20 cellular contexts compared by ENCODE assay signal in the genomic region with DNA sequence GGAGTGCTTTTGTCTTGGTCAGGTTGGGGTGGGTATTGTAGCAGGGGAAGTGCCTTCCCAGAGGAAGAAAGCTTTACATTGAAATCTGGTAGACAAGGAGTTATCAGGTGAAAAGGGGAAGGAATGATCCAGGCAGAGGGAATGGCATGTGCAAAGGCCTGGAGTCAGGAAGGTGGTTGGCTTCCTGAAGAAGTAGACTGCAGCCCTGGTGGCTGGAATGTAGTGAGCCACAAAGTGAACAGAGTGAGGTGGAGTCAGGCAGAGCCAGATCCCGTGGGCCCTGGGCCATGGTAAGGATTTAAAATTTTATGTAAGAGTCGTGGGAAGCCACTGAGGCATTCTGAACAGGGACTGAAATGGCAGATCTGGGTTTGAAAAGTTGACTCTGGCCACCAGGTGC. TPM values are rescaled to one million over a fixed set of nuclear protein-coding genes. Genes with fewer than 3 reads are reported as not detected.
DNase-seq lines count a peak whose midpoint lies in the region; ATAC-seq and TF ChIP-seq lines count a peak whose summit lies in the region.
"Had no signal": no experiment of that assay in that cellular context is flagged by ENCODE, and none has a peak within 500 bp of the region (broad histone marks: within the 10 kb centered on the region; RNA-seq: fewer than 3 reads in every experiment).

No MANE protein-coding gene starts in this region.

- H3F3A ChIP-seq in smooth muscle cell (ENCODE audit: low read depth) (no peaks in the 10 kb centered on the region), MM.1S (ENCODE audit: insufficient read depth, low read length) (no peaks in the 10 kb centered on the region)

- H2AFZ ChIP-seq in smooth muscle cell (ENCODE audit: low read depth): no peak overlapping the region
- no peak overlapping the region for H2AFZ ChIP-seq in MM.1S (ENCODE audit: low read length)

- TF ChIP-seq CTCF in cardiac muscle cell (IDR thresholded peaks at IDR 0.05; ENCODE audit: low read depth, low read length) (peak; percentile 20), fibroblast of villous mesenchyme (IDR thresholded peaks at IDR 0.05; ENCODE audit: insufficient read depth, low read depth, low read length) (peak; percentile 34), smooth muscle cell (IDR thresholded peaks at IDR 0.05; ENCODE audit: borderline replicate concordance, insufficient read depth, poor library complexity, severe bottlenecking) (peak; percentile 21), MM.1S (IDR thresholded peaks at IDR 0.05; ENCODE audit: low read length) (no peak), A673 (conservative IDR thresholded peaks at IDR 0.05; ENCODE audit: low read depth, low read length) (no peak)

- no peaks in the 10 kb centered on the region for H3K79me2 ChIP-seq in smooth muscle cell (ENCODE audit: low read depth)
- H3K79me2 ChIP-seq in MM.1S (ENCODE audit: low read length): no peaks in the 10 kb centered on the region

- H3K4me2 ChIP-seq in smooth muscle cell: no peak overlapping the region
- no peak overlapping the region for H3K4me2 ChIP-seq in MM.1S (ENCODE audit: low read depth, low read length)
- H3K4me2 ChIP-seq: KMS-11 had no signal

- no peaks in the 10 kb centered on the region for H4K20me1 ChIP-seq in smooth muscle cell (ENCODE audit: low read depth)
- no peaks in the 10 kb centered on the region for H4K20me1 ChIP-seq in MM.1S (ENCODE audit: insufficient read depth, low read length)

- 82% methylated on average over 2 of the region's 2 CpGs for WGBS in smooth muscle cell (ENCODE audit: low lambda C conversion rate)

- no peaks in the 10 kb centered on the region for H3K9me3 Mint-ChIP-seq in activated T-helper 17 cell treated with anti-CD3 and anti-CD28 coated beads, Interleukin-2, amount 50 U/mL, for 72 hours
- H3K9me3 Mint-ChIP-seq: activated naive CD4-positive, alpha-beta T cell treated with anti-CD3 and anti-CD28 coated beads, Interleukin-2, amount 10 ng/mL, durations not matched to agents 7 days and 5 days; brain had no signal

- no peak overlapping the region for H3K9ac ChIP-seq in smooth muscle cell (ENCODE audit: low read depth)
- no peak overlapping the region for H3K9ac ChIP-seq in MM.1S (ENCODE audit: low read length)
- H3K9ac ChIP-seq: KMS-11 had no signal

- CTCF ChIA-PET in A673 (lab: Charles Lee): no interaction called here

- H3K9me3 ChIP-seq in cardiac muscle cell (ENCODE audit: low read depth) (no peaks in the 10 kb centered on the region), smooth muscle cell (replicated peaks; ENCODE audit: low read depth) (no peaks in the 10 kb centered on the region), MM.1S (replicated peaks; ENCODE audit: insufficient read depth, low read length) (no peaks in the 10 kb centered on the region), A673 (ENCODE audit: low read depth, low read length, poor library complexity, severe bottlenecking) (no peaks in the 10 kb centered on the region)
- H3K9me3 ChIP-seq: Caco-2, tibial artery had no signal

- BruUV-seq in A673 (replicated peaks; lab: Mats Ljungman, UMichigan): no TSS peak

- no peak overlapping the region for H3K4me3 ChIP-seq in cardiac muscle cell
- H3K4me3 ChIP-seq in fibroblast of villous mesenchyme (ENCODE audit: low read depth, low read length): no peak overlapping the region
- no peak overlapping the region for H3K4me3 ChIP-seq in smooth muscle cell
- H3K4me3 ChIP-seq in MM.1S (ENCODE audit: low read length): no peak overlapping the region
- no peak overlapping the region for H3K4me3 ChIP-seq in A673 (ENCODE audit: low read depth, low read length, poor library complexity, severe bottlenecking)
- H3K4me3 ChIP-seq: tibial artery had no signal

- H3K27me3 ChIP-seq in cardiac muscle cell (no peaks in the 10 kb centered on the region), smooth muscle cell (ENCODE audit: low read depth) (no peaks in the 10 kb centered on the region), MM.1S (replicated peaks; ENCODE audit: insufficient read depth, low read length) (no peaks in the 10 kb centered on the region), A673 (replicated peaks; ENCODE audit: insufficient read depth, low read depth, low read length, poor library complexity) (no peaks in the 10 kb centered on the region)
- H3K27me3 ChIP-seq: tibial artery had no signal

- H3K9me2 ChIP-seq in MM.1S (replicated peaks; ENCODE audit: insufficient read depth, low read length): no peaks in the 10 kb centered on the region

- no peak for DNase-seq in cardiac muscle cell (ENCODE audit: low read depth in 1 of 2, low spot score in 1 of 2)
- DNase-seq in left ventricle myocardium superior: no peak
- DNase-seq in fibroblast of villous mesenchyme (ENCODE audit: low read depth): no peak
- no peak for DNase-seq in smooth muscle cell (lab: John Stamatoyannopoulos, UW; ENCODE audit: unreplicated experiment)
- DNase-seq in cortex of kidney (lab: John Stamatoyannopoulos, UW): no peak
- DNase-seq in MM.1S: no peak
- DNase-seq in A673 (ENCODE audit: low spot score): no peak
- DNase-seq: activated CD4-positive, alpha-beta T cell treated with anti-CD3 and anti-CD28 coated beads for 4 hours; activated naive CD4-positive, alpha-beta T cell treated with anti-CD3 and anti-CD28 coated beads, Interleukin-2, amount 10 ng/mL, durations not matched to agents 7 days and 5 days; effector memory CD4-positive, alpha-beta T cell; GDM1; kidney; NCI-H1105 treated with DMSO at 0.1 percent for 48 hours; nucleus accumbens; T1000; tibial artery had no signal

- H3K27me3 Mint-ChIP-seq in activated T-helper 17 cell treated with anti-CD3 and anti-CD28 coated beads, Interleukin-2, amount 50 U/mL, for 72 hours: no peaks in the 10 kb centered on the region

- H3K27ac Mint-ChIP-seq in activated T-helper 17 cell treated with anti-CD3 and anti-CD28 coated beads, Interleukin-2, amount 50 U/mL, for 72 hours: peak overlapping the region; percentile 38
- H3K27ac Mint-ChIP-seq: activated naive CD4-positive, alpha-beta T cell treated with anti-CD3 and anti-CD28 coated beads, Interleukin-2, amount 10 ng/mL, durations not matched to agents 7 days and 5 days; brain had no signal

- H3K27ac ChIP-seq in cardiac muscle cell (no peak overlapping the region), smooth muscle cell (ENCODE audit: low read depth) (no peak overlapping the region), MM.1S (ENCODE audit: low read length) (no peak overlapping the region), A673 (ENCODE audit: low read depth, low read length, poor library complexity, severe bottlenecking) (no peak overlapping the region)
- H3K27ac ChIP-seq: KMS-11, tibial artery had no signal

- intact Hi-C loops in left ventricle myocardium superior (cut with micrococcal nuclease) (no loop called here), A673 (cut with micrococcal nuclease; ENCODE audit: unreplicated experiment) (no loop called here)

- H3K4me1 ChIP-seq in cardiac muscle cell (ENCODE audit: low read depth) (no peaks in the 10 kb centered on the region), smooth muscle cell (ENCODE audit: low read depth) (no peaks in the 10 kb centered on the region), MM.1S (ENCODE audit: low read length) (no peaks in the 10 kb centered on the region), A673 (ENCODE audit: insufficient read depth, low read length, poor library complexity, severe bottlenecking) (no peaks in the 10 kb centered on the region)
- H3K4me1 ChIP-seq: Caco-2, tibial artery had no signal

- POLR2A ChIA-PET in A673 (lab: Charles Lee; ENCODE audit: low non-redundant PET): no interaction called here

- H3K4me1 Mint-ChIP-seq in activated T-helper 17 cell treated with anti-CD3 and anti-CD28 coated beads, Interleukin-2, amount 50 U/mL, for 72 hours: no peaks in the 10 kb centered on the region
- H3K4me1 Mint-ChIP-seq: activated naive CD4-positive, alpha-beta T cell treated with anti-CD3 and anti-CD28 coated beads, Interleukin-2, amount 10 ng/mL, durations not matched to agents 7 days and 5 days had no signal

- no peak for ATAC-seq in left ventricle myocardium superior
- no peak for ATAC-seq in activated T-helper 17 cell treated with anti-CD3 and anti-CD28 coated beads, Interleukin-2, amount 50 U/mL, for 72 hours (replicated peaks)

- no peak overlapping the region for H3K4me3 Mint-ChIP-seq in activated T-helper 17 cell treated with anti-CD3 and anti-CD28 coated beads, Interleukin-2, amount 50 U/mL, for 72 hours
- H3K4me3 Mint-ChIP-seq: activated naive CD4-positive, alpha-beta T cell treated with anti-CD3 and anti-CD28 coated beads, Interleukin-2, amount 10 ng/mL, durations not matched to agents 7 days and 5 days; brain had no signal

- H3K36me3 ChIP-seq in cardiac muscle cell (no peaks in the 10 kb centered on the region), smooth muscle cell (ENCODE audit: low read depth) (no peaks in the 10 kb centered on the region), MM.1S (replicated peaks; ENCODE audit: insufficient read depth, low read length) (no peaks in the 10 kb centered on the region), A673 (ENCODE audit: insufficient read depth, low read length, poor library complexity, severe bottlenecking) (no peaks in the 10 kb centered on the region)
- H3K36me3 ChIP-seq: tibial artery had no signal

- H3K36me3 Mint-ChIP-seq in activated T-helper 17 cell treated with anti-CD3 and anti-CD28 coated beads, Interleukin-2, amount 50 U/mL, for 72 hours (ENCODE audit: low read depth): no peaks in the 10 kb centered on the region
- H3K36me3 Mint-ChIP-seq: activated naive CD4-positive, alpha-beta T cell treated with anti-CD3 and anti-CD28 coated beads, Interleukin-2, amount 10 ng/mL, durations not matched to agents 7 days and 5 days; brain had no signal

RNA-seq across cellular contexts. Expression of a gene that starts 58.3 kb away (rescaled TPM):
- total RNA-seq in cardiac muscle cell (163 and 189 TPM in 2 replicates), left ventricle myocardium superior (137 TPM), fibroblast of villous mesenchyme (50.3 and 51.0 TPM in 2 replicates), smooth muscle cell (293 and 300 TPM in 2 replicates), A673 (2021) (220 and 227 TPM in 2 replicates)
- polyA plus RNA-seq in cardiac muscle cell (247 and 259 TPM in 2 replicates), smooth muscle cell (206 and 230 TPM in 2 replicates)
- total RNA-seq in activated T-helper 17 cell treated with anti-CD3 and anti-CD28 coated beads, Interleukin-2, amount 50 U/mL, for 72 hours: 100 to 1,000 TPM; 108 to 143 TPM

Comparison
In these comparisons a context has a peak if more than half of its experiments do, and no peak if none do; other contexts are left out.
1. CTCF ChIP-seq: peak in cardiac muscle cell (single experiment), fibroblast of villous mesenchyme (single experiment) and smooth muscle cell (single experiment); none in MM.1S (single experiment) and A673 (single experiment).